22 cellular contexts compared by ENCODE assay signal in genomic region chrX:7111518-7111917, GRCh38.
"Had no signal": no experiment of that assay in that cellular context is flagged by ENCODE, and none has a peak within 500 bp of the region (broad histone marks: within the 10 kb centered on the region; RNA-seq: fewer than 3 reads in every experiment).

No MANE protein-coding gene starts in this region.

- H3K4me1 ChIP-seq: breast epithelium, colonic mucosa, prostate gland had no signal

- H3K27ac Mint-ChIP-seq: activated naive CD8-positive, alpha-beta T cell had no signal

- H3K4me3 ChIP-seq: adrenal gland, breast epithelium, colonic mucosa, dorsolateral prefrontal cortex, left lung, ovary, prostate gland, upper lobe of left lung had no signal

- H3K27me3 Mint-ChIP-seq: activated naive CD8-positive, alpha-beta T cell; effector memory CD8-positive, alpha-beta T cell had no signal

- H3K27me3 ChIP-seq: adrenal gland, breast epithelium, colonic mucosa, dorsolateral prefrontal cortex, left lung, neutrophil, ovary, upper lobe of left lung had no signal

- H3K36me3 ChIP-seq: adrenal gland, breast epithelium, colonic mucosa, left lung, neutrophil, ovary, prostate gland, upper lobe of left lung had no signal

- ATAC-seq: effector memory CD8-positive, alpha-beta T cell; esophagus mucosa; left lung; stimulated activated naive CD8-positive, alpha-beta T cell treated with anti-CD3 and anti-CD28 coated beads, Interleukin-15, Interleukin-2, amounts not matched to agents 100 U/mL and 50 U/mL, for 24 hours had no signal

- H3K4me3 Mint-ChIP-seq: activated naive CD8-positive, alpha-beta T cell; nephron had no signal

- DNase-seq: activated CD4-positive, alpha-beta T cell treated with anti-CD3 and anti-CD28 coated beads for 1 hour; activated T-cell treated with anti-CD3 and anti-CD28 coated beads, Interleukin-2, amount 50 U/mL, for 1 hour; adrenal gland; colonic mucosa; dorsolateral prefrontal cortex; effector memory CD8-positive, alpha-beta T cell; foreskin melanocyte; hippocampal formation; kidney glomerular epithelial cell; left lung; midbrain; ovary; stimulated activated CD4-positive, alpha-beta T cell treated with anti-CD3 and anti-CD28 coated beads, Interleukin-4, amount 100 ng/mL, for 1 hour; stimulated activated naive CD8-positive, alpha-beta T cell treated with anti-CD3 and anti-CD28 coated beads, Interleukin-15, Interleukin-2, amounts not matched to agents 100 U/mL and 50 U/mL, for 24 hours; T-helper 9 cell; upper lobe of left lung had no signal

- H3K9me3 Mint-ChIP-seq: effector memory CD8-positive, alpha-beta T cell had no signal

- H3K27ac ChIP-seq: adrenal gland, breast epithelium, colonic mucosa, dorsolateral prefrontal cortex, left lung, neutrophil, ovary, prostate gland, upper lobe of left lung had no signal

- H3K9me3 ChIP-seq: adrenal gland, breast epithelium, colonic mucosa, left lung, neutrophil, ovary, prostate gland, upper lobe of left lung had no signal
